Comparison of ENCODE assay signal across 7 cellular contexts in the genomic region with DNA sequence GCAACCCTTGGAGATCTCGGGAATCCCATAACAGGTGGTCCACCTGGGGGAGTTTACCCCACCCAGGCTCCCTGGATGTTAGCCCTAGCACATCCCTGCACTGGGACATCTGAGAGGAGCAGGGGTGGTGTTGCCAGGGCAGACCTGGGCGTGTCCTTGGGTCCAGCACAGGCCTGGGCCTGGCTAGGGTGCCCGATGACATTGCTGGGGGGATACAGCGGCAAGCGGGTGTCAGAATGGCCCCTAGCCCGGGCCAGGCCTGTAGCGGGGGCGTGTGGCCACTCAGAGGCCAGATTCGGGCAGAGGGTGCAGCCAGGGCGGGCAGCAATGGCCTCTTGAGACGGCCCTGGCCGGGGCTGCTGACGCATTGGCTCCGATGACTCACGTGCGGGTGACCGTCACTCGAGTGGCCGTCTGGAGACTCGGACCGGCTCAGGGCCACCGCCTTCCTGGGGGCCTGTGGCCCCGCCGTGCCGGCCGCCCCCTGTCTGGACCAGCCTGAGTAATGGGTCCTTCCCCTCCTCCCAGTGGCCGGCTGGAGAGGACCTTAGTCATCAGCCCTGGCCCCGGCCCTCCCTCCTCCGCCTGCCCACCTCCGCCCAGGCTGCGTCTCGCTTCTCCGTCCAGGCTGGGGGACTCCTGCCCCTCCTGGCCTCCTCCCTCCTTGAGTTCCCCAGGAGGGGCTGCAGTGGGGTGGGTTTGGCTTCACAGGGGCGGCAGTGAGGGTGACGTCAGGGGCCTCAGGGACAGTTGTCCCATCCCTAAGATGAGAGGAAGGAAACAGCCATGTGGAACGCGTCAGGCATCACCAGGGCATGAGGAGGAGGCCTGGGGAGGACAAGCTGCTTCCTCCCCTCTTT. TPM values are rescaled to one million over a fixed set of nuclear protein-coding genes. Genes with fewer than 3 reads are reported as not detected.
DNase-seq lines count a peak whose midpoint lies in the region; ATAC-seq and TF ChIP-seq lines count a peak whose summit lies in the region.
"Had no signal": no experiment of that assay in that cellular context is flagged by ENCODE, and none has a peak within 500 bp of the region (broad histone marks: within the 10 kb centered on the region; RNA-seq: fewer than 3 reads in every experiment).

No MANE protein-coding gene starts in this region.

- no peak overlapping the region for H3K27ac Mint-ChIP-seq in natural killer cell

- peak in 1 of 2 experiments; percentile 4 for TF ChIP-seq CTCF in tibial artery (IDR thresholded peaks at IDR 0.05)
- no peak for TF ChIP-seq CTCF in natural killer cell (IDR thresholded peaks at IDR 0.05)

- no peaks in the 10 kb centered on the region for H3K9me3 Mint-ChIP-seq in natural killer cell

- DNase-seq in SJSA1 (ENCODE audit: low read depth in 1 of 2, low spot score in 2 of 2) (peak; percentile 76 to 92), left cardiac atrium (peak; percentile 91), tibial artery (peak; percentile 86 to 98), natural killer cell (no peak), SIG-M5 treated with dmso at 0.1 percent for 504 hours (lab: John Stamatoyannopoulos, UW; ENCODE audit: unreplicated experiment) (no peak), DMS79 (lab: John Stamatoyannopoulos, UW) (no peak)
- DNase-seq: NCI-H526 treated with DMSO at 0.1 percent for 48 hours had no signal

- H3K9me3 ChIP-seq in SJSA1 (replicated peaks): no peaks in the 10 kb centered on the region
- H3K9me3 ChIP-seq in tibial artery: no peaks in the 10 kb centered on the region

- H3K27me3 ChIP-seq in SJSA1 (replicated peaks) (no peaks in the 10 kb centered on the region), tibial artery (no peaks in the 10 kb centered on the region)

- ATAC-seq in left cardiac atrium (peak; percentile 64 to 84), natural killer cell (no peak)

- H3K27me3 Mint-ChIP-seq in natural killer cell (ENCODE audit: low read depth in 2 of 2): no peaks in the 10 kb centered on the region

- no peak overlapping the region for H3K4me3 Mint-ChIP-seq in natural killer cell

- H3K4me1 ChIP-seq in SJSA1 (replicated peaks) (peaks cover 27% of the 10 kb centered on the region), tibial artery (peaks cover 14 to 100% (median 88%) of the 10 kb centered on the region in 4 donors)

- H3K36me3 Mint-ChIP-seq in natural killer cell: no peaks in the 10 kb centered on the region

- H3K36me3 ChIP-seq in SJSA1 (no peaks in the 10 kb centered on the region), tibial artery (peaks cover 5 to 8% (median 6%) of the 10 kb centered on the region in 3 donors)

- H3K4me3 ChIP-seq in SJSA1: no peak overlapping the region
- peak overlapping the region; percentile 16 to 39 for H3K4me3 ChIP-seq in tibial artery

- peaks cover 26 to 46% of the 10 kb centered on the region in 2 donors for H3K4me1 Mint-ChIP-seq in natural killer cell

- intact Hi-C loops in left cardiac atrium (cut with DNase I): no loop called here
- intact Hi-C loops in tibial artery (cut with DNase I; ENCODE audit: low total_unique reads): no loop called here
- intact Hi-C loops in natural killer cell (cut with micrococcal nuclease): no loop called here

- H3K27ac ChIP-seq in SJSA1 (0 out of 2 replicates have a peak overlapping the region, but pooled peaks have one; percentile 15), tibial artery (peak overlapping the region; percentile 96 to 99)

RNA-seq across cellular contexts. Expression of a gene that starts 23.2 kb away (rescaled TPM):
- 1.3 and 2.5 TPM in 2 replicates for total RNA-seq in SJSA1 (2014; rRNA removed; shearing (Covaris generic))
- total RNA-seq in left cardiac atrium (10 to 100 TPM; 10.5 to 11.1 TPM), natural killer cell (10 to 100 TPM; 14.1 to 17.0 (median 14.3) TPM)

RNA-seq across cellular contexts. Expression of a gene that starts 23.5 kb away (rescaled TPM):
- 3.3 and 5.8 TPM in 2 replicates for total RNA-seq in SJSA1 (2014; rRNA removed; shearing (Covaris generic))
- total RNA-seq in left cardiac atrium (10 to 100 TPM in 1 of 2 donors, 1 to 10 TPM in 1; 7.8 to 10.2 TPM), natural killer cell (10 to 100 TPM in 1 of 3 donors, 1 to 10 TPM in 2; 8.0 to 11.5 (median 9.6) TPM)

RNA-seq across cellular contexts. Expression of a gene that starts 47.6 kb away (rescaled TPM):
- total RNA-seq in SJSA1 (2014; rRNA removed; shearing (Covaris generic)): not detected in 2 replicates
- total RNA-seq in left cardiac atrium: 1 to 10 TPM; 1.9 to 3.3 TPM
- not detected for total RNA-seq in natural killer cell

RNA-seq across cellular contexts. Expression of a gene that starts 53.7 kb away (rescaled TPM):
- total RNA-seq in SJSA1 (2014; rRNA removed; shearing (Covaris generic)): 21.3 and 26.7 TPM in 2 replicates
- total RNA-seq in left cardiac atrium (10 to 100 TPM; 26.8 to 66.7 TPM), natural killer cell (not detected)

Comparison
In these comparisons a context has a peak if more than half of its experiments do, and no peak if none do; other contexts are left out.
1. DNase-seq: peak in SJSA1 (2 of 2), left cardiac atrium (single experiment) and tibial artery (2 of 2); none in natural killer cell (single experiment), SIG-M5 treated with dmso at 0.1 percent for 504 hours (single experiment) and DMS79 (single experiment).
2. ATAC-seq: peak in left cardiac atrium (2 of 2); none in natural killer cell (0 of 3).